In the genomic region with DNA sequence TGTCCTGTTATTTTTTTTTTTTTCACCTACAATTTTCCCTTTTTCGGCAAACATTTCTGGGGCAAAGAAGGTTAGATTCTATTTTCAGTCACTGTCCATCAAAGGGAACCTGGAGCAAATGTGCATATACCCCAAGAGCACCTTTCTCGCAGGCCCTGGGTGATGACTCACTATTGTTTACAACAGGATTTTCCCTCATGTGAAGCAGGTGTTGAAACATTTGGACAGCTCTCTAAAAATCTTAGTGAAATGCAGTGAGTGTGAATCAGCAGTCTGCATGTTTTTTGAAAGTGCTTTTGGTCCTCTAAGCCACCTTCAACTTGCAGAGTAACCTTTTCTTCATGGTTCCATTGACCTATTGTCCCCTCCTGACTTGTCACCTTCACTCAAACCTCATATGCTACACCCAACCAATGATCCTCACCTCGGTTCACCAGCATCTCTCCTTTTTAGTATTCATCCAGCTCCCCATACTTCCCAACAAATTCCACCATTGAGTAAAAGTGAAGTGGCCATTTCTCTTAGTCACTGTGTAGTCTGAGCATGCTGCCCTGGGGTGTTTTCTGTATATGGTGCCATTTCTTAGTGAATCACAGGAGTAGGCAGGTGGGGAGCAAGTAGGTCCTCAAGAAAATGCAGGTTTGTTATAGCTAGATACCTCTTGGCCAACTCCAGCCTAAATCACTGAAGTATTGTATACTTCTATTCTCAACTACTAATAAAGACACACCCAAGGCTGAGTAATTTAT, we compare ENCODE assay signal across 1 cellular context.
A peak's percentile ranks its signal among the peaks of the same experiment; 100 is the strongest.
TF ChIP-seq lines count a peak whose summit lies in the region.

No MANE protein-coding gene starts in this region.

TF ChIP-seq in HepG2, 621 proteins besides CTCF, POLR2A, EP300 and RAD21 (continued from another document and continues in another):
- TF ChIP-seq ZNF407 (CRISPR knock-in tag; IDR thresholded peaks at IDR 0.05; ENCODE audit: not compliant biosample characterization) (no peak), CEBPZ (IDR thresholded peaks at IDR 0.05; ENCODE audit: low read length) (no peak), THAP11 (CRISPR knock-in tag; IDR thresholded peaks at IDR 0.05) (no peak), SRSF4 (IDR thresholded peaks at IDR 0.05; ENCODE audit: low read depth, low read length, poor library complexity, severe bottlenecking) (no peak), ZNF788 (CRISPR knock-in tag; IDR thresholded peaks at IDR 0.05; ENCODE audit: borderline replicate concordance) (no peak), SAP130 (CRISPR knock-in tag; IDR thresholded peaks at IDR 0.05; ENCODE audit: low read depth) (peak; percentile 73), KAT8 (CRISPR knock-in tag; IDR thresholded peaks at IDR 0.05) (no peak), HDAC2 (CRISPR knock-in tag; IDR thresholded peaks at IDR 0.05) (no peak), ZNF878 (CRISPR knock-in tag; IDR thresholded peaks at IDR 0.05) (no peak), FOSL2 (CRISPR knock-in tag; IDR thresholded peaks at IDR 0.05) (peak; percentile 97), CHD4 (IDR thresholded peaks at IDR 0.05; ENCODE audit: borderline replicate concordance, low read length) (no peak), ZNF260 (CRISPR knock-in tag; IDR thresholded peaks at IDR 0.05; ENCODE audit: borderline replicate concordance, low read depth) (no peak), HMG20A (CRISPR knock-in tag; IDR thresholded peaks at IDR 0.05; ENCODE audit: borderline replicate concordance) (peak; percentile 58; the same call in 1 of the 2 replicates), MEIS2 (CRISPR knock-in tag; IDR thresholded peaks at IDR 0.05) (no peak), PITX1 (CRISPR knock-in tag; IDR thresholded peaks at IDR 0.05) (peak; percentile 64; the same call in 1 of the 2 replicates), GABPB1 (CRISPR knock-in tag; IDR thresholded peaks at IDR 0.05) (no peak), ATRX (CRISPR knock-in tag; IDR thresholded peaks at IDR 0.05; ENCODE audit: borderline replicate concordance) (no peak), TBX3 (IDR thresholded peaks at IDR 0.05; ENCODE audit: borderline replicate concordance) (no peak), ZNF670 (CRISPR knock-in tag; IDR thresholded peaks at IDR 0.05; ENCODE audit: borderline replicate concordance) (no peak), NBN (conservative IDR thresholded peaks at IDR 0.05) (no peak), ZNF792 (CRISPR knock-in tag; IDR thresholded peaks at IDR 0.05) (no peak; the same call in 1 of the 2 replicates), EHMT2 (IDR thresholded peaks at IDR 0.05; ENCODE audit: borderline replicate concordance, low read depth, low read length) (no peak), KDM3A (CRISPR knock-in tag; IDR thresholded peaks at IDR 0.05; ENCODE audit: low read depth) (no peak), FOXP1 (IDR thresholded peaks at IDR 0.05) (no peak), FOXP1 (CRISPR knock-in tag; IDR thresholded peaks at IDR 0.05) (peak; percentile 70), ZNF264 (CRISPR knock-in tag; IDR thresholded peaks at IDR 0.05) (no peak), ZNF34 (CRISPR knock-in tag; IDR thresholded peaks at IDR 0.05; ENCODE audit: borderline replicate concordance) (no peak), ZNF644 (CRISPR knock-in tag; IDR thresholded peaks at IDR 0.05; ENCODE audit: low read depth) (no peak), CCDC6 (CRISPR knock-in tag; IDR thresholded peaks at IDR 0.05) (no peak), CC2D1A (CRISPR knock-in tag; IDR thresholded peaks at IDR 0.05) (no peak), ZNF253 (CRISPR knock-in tag; IDR thresholded peaks at IDR 0.05; ENCODE audit: borderline replicate concordance) (no peak)
- TF ChIP-seq, protein P1, sequence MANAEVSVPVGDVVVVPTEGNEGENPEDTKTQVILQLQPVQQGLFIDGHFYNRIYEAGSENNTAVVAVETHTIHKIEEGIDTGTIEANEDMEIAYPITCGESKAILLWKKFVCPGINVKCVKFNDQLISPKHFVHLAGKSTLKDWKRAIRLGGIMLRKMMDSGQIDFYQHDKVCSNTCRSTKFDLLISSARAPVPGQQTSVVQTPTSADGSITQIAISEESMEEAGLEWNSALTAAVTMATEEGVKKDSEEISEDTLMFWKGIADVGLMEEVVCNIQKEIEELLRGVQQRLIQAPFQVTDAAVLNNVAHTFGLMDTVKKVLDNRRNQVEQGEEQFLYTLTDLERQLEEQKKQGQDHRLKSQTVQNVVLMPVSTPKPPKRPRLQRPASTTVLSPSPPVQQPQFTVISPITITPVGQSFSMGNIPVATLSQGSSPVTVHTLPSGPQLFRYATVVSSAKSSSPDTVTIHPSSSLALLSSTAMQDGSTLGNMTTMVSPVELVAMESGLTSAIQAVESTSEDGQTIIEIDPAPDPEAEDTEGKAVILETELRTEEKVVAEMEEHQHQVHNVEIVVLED (CRISPR knock-in tag; IDR thresholded peaks at IDR 0.05; ENCODE audit: borderline replicate concordance): no peak
- TF ChIP-seq, protein P2, sequence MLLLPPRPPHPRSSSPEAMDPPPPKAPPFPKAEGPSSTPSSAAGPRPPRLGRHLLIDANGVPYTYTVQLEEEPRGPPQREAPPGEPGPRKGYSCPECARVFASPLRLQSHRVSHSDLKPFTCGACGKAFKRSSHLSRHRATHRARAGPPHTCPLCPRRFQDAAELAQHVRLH (CRISPR knock-in tag; IDR thresholded peaks at IDR 0.05; ENCODE audit: borderline replicate concordance, low read depth): no peak
- TF ChIP-seq, protein P3, sequence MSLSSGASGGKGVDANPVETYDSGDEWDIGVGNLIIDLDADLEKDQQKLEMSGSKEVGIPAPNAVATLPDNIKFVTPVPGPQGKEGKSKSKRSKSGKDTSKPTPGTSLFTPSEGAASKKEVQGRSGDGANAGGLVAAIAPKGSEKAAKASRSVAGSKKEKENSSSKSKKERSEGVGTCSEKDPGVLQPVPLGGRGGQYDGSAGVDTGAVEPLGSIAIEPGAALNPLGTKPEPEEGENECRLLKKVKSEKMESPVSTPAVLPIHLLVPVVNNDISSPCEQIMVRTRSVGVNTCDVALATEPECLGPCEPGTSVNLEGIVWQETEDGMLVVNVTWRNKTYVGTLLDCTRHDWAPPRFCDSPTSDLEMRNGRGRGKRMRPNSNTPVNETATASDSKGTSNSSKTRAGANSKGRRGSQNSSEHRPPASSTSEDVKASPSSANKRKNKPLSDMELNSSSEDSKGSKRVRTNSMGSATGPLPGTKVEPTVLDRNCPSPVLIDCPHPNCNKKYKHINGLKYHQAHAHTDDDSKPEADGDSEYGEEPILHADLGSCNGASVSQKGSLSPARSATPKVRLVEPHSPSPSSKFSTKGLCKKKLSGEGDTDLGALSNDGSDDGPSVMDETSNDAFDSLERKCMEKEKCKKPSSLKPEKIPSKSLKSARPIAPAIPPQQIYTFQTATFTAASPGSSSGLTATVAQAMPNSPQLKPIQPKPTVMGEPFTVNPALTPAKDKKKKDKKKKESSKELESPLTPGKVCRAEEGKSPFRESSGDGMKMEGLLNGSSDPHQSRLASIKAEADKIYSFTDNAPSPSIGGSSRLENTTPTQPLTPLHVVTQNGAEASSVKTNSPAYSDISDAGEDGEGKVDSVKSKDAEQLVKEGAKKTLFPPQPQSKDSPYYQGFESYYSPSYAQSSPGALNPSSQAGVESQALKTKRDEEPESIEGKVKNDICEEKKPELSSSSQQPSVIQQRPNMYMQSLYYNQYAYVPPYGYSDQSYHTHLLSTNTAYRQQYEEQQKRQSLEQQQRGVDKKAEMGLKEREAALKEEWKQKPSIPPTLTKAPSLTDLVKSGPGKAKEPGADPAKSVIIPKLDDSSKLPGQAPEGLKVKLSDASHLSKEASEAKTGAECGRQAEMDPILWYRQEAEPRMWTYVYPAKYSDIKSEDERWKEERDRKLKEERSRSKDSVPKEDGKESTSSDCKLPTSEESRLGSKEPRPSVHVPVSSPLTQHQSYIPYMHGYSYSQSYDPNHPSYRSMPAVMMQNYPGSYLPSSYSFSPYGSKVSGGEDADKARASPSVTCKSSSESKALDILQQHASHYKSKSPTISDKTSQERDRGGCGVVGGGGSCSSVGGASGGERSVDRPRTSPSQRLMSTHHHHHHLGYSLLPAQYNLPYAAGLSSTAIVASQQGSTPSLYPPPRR (CRISPR knock-in tag; IDR thresholded peaks at IDR 0.05; ENCODE audit: borderline replicate concordance): no peak
- TF ChIP-seq, protein P4, sequence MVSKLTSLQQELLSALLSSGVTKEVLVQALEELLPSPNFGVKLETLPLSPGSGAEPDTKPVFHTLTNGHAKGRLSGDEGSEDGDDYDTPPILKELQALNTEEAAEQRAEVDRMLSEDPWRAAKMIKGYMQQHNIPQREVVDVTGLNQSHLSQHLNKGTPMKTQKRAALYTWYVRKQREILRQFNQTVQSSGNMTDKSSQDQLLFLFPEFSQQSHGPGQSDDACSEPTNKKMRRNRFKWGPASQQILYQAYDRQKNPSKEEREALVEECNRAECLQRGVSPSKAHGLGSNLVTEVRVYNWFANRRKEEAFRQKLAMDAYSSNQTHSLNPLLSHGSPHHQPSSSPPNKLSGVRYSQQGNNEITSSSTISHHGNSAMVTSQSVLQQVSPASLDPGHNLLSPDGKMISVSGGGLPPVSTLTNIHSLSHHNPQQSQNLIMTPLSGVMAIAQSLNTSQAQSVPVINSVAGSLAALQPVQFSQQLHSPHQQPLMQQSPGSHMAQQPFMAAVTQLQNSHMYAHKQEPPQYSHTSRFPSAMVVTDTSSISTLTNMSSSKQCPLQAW (CRISPR knock-in tag; IDR thresholded peaks at IDR 0.05): no peak
- TF ChIP-seq, protein P5, sequence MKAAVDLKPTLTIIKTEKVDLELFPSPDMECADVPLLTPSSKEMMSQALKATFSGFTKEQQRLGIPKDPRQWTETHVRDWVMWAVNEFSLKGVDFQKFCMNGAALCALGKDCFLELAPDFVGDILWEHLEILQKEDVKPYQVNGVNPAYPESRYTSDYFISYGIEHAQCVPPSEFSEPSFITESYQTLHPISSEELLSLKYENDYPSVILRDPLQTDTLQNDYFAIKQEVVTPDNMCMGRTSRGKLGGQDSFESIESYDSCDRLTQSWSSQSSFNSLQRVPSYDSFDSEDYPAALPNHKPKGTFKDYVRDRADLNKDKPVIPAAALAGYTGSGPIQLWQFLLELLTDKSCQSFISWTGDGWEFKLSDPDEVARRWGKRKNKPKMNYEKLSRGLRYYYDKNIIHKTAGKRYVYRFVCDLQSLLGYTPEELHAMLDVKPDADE (CRISPR knock-in tag; IDR thresholded peaks at IDR 0.05): no peak
